21 cellular contexts compared by ENCODE assay signal in the genomic region with DNA sequence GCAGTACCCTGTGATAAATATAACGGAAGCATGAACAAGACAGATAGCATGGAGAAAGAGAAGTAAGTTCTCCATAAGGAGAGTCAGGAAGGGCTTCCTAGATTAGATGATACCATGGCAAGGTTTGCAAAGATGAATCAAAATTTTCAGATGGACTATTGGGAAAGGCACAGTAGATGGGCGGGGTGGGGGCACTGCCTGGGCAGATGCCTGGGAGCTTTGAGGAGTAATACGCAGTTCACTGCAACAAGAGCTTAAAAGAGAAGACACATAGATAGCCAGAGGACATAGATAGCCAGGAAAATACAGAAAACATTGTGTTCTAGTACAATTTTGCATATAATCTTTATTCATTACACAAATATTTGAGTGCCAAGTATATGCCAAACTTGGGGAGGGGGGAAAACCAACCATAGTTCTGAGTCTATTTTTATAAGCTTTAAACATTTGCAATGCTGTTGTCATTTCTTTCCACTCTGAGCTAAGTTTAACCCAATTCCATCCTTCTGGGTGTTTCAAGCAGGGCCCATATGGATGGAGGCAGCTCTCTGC.
"Had no signal": no experiment of that assay in that cellular context is flagged by ENCODE, and none has a peak within 500 bp of the region (broad histone marks: within the 10 kb centered on the region; RNA-seq: fewer than 3 reads in every experiment).

No MANE protein-coding gene starts in this region.

- H3K79me2 ChIP-seq: parathyroid adenoma had no signal

- DNase-seq: dermis blood vessel endothelial cell; effector memory CD8-positive, alpha-beta T cell; head of caudate nucleus; kidney; mesenchymal stem cell; naive thymus-derived CD4-positive, alpha-beta T cell; right lobe of liver; small intestine; stimulated activated CD4-positive, alpha-beta T cell treated with anti-CD3 and anti-CD28 coated beads, Interleukin-15, amount 100 ng/mL, for 24 hours; stimulated activated CD4-positive, alpha-beta T cell treated with anti-CD3 and anti-CD28 coated beads, Interleukin-2, amount 100 ng/mL, for 48 hours; stimulated activated CD8-positive, alpha-beta memory T cell treated with anti-CD3 and anti-CD28 coated beads, Interleukin-4, amount 100 ng/mL, for 48 hours; stimulated activated naive CD4-positive, alpha-beta T cell; stimulated activated naive CD8-positive, alpha-beta T cell treated with anti-CD3 and anti-CD28 coated beads, Interleukin-15, amount 100 ng/mL, for 72 hours; testis; transverse colon; upper lobe of right lung; uterus had no signal

- H3K4me1 ChIP-seq: neural progenitor cell, parathyroid adenoma, right lobe of liver, testis, upper lobe of right lung, uterus had no signal

- H2AFZ ChIP-seq: neural progenitor cell, parathyroid adenoma had no signal

- H3K27me3 ChIP-seq: neural progenitor cell, right lobe of liver, testis, transverse colon, upper lobe of right lung, uterus had no signal

- H3K4me2 ChIP-seq: neural progenitor cell had no signal

- H3K36me3 ChIP-seq: neural progenitor cell, right lobe of liver, transverse colon, upper lobe of right lung, uterus had no signal

- H3K9me3 ChIP-seq: right lobe of liver, testis, transverse colon, upper lobe of right lung, uterus had no signal

- ATAC-seq: effector memory CD8-positive, alpha-beta T cell; left lobe of liver; naive thymus-derived CD4-positive, alpha-beta T cell; right lobe of liver; stimulated activated naive CD8-positive, alpha-beta T cell treated with anti-CD3 and anti-CD28 coated beads, Interleukin-15, amount 100 ng/mL, for 72 hours; upper lobe of right lung had no signal

- H3K9ac ChIP-seq: neural progenitor cell, parathyroid adenoma had no signal

- H3K27ac ChIP-seq: coronary artery, neural progenitor cell, parathyroid adenoma, right lobe of liver, testis, transverse colon, upper lobe of right lung, uterus had no signal

- H3K4me3 ChIP-seq: coronary artery, neural progenitor cell, right lobe of liver, testis, transverse colon, upper lobe of right lung, uterus had no signal
